In the genomic region with DNA sequence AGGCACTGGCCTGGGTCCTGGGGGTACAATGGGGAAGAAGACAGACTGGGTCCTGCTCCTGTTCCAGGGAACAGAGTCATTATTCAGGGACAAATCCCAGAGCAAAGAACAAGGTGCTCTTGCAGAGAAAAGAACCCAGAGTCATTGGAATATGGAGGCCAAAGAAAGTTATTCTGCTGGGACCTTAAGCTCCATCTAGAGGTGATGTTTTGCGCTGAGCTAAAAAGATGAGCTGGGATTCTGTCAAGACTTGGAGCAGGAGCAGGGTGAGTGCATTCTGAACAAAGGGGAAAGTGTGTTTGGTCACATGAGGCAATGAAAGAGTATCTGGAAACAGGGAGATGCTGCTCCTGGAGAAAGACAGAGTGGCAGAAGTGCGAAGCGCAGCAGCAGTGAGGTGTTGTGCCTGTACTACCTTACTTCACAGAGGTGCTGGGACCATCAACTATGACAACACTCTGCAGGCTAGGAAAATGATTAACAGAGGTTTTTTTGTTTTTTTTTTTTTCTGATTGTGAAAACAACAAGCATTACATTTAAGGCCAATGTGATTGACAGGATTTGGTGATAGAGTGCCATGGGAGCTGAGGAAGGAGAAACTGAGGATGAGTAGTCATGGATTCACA, we compare ENCODE assay signal across 10 cellular contexts.
A peak's percentile ranks its signal among the peaks of the same experiment; 100 is the strongest.
DNase-seq lines count a peak whose midpoint lies in the region; ATAC-seq lines count a peak whose summit lies in the region.
"Had no signal": no experiment of that assay in that cellular context is flagged by ENCODE, and none has a peak within 500 bp of the region (broad histone marks: within the 10 kb centered on the region; RNA-seq: fewer than 3 reads in every experiment).

No MANE protein-coding gene starts in this region.

- ATAC-seq in left lobe of liver (peak; percentile 87), HG03571 (IDR thresholded peaks at IDR 0.05; ENCODE audit: unreplicated experiment) (no peak), GM19035 (IDR thresholded peaks at IDR 0.05; ENCODE audit: unreplicated experiment) (no peak), GM21723 (IDR thresholded peaks at IDR 0.05; ENCODE audit: unreplicated experiment) (no peak), GM21786 (IDR thresholded peaks at IDR 0.05; ENCODE audit: unreplicated experiment) (no peak)
- ATAC-seq: T-cell had no signal

- H3K36me3 Mint-ChIP-seq in activated T-helper 2 cell treated with anti-CD3 and anti-CD28 coated beads, Interferon-gamma antibody, Interleukin-2, Interleukin-4, amounts not matched to agents 10 μg/mL and 5 μg/mL and 100 μg/mL, durations not matched to agents 14 hours and 24 hours and 36 hours (ENCODE audit: low read depth), result peaks cover 69% of the 10 kb centered on the region
- H3K36me3 Mint-ChIP-seq: T-cell had no signal

- peaks cover 38% of the 10 kb centered on the region for H3K4me1 Mint-ChIP-seq in activated T-helper 2 cell treated with anti-CD3 and anti-CD28 coated beads, Interferon-gamma antibody, Interleukin-2, Interleukin-4, amounts not matched to agents 10 μg/mL and 5 μg/mL and 100 μg/mL, durations not matched to agents 14 hours and 24 hours and 36 hours (ENCODE audit: low read depth)

- no peaks in the 10 kb centered on the region for H3K27me3 Mint-ChIP-seq in activated T-helper 2 cell treated with anti-CD3 and anti-CD28 coated beads, Interferon-gamma antibody, Interleukin-2, Interleukin-4, amounts not matched to agents 10 μg/mL and 5 μg/mL and 100 μg/mL, durations not matched to agents 14 hours and 24 hours and 36 hours (ENCODE audit: low read depth)
- H3K27me3 Mint-ChIP-seq: T-cell had no signal

- H3K9me3 Mint-ChIP-seq in activated T-helper 2 cell treated with anti-CD3 and anti-CD28 coated beads, Interferon-gamma antibody, Interleukin-2, Interleukin-4, amounts not matched to agents 10 μg/mL and 5 μg/mL and 100 μg/mL, durations not matched to agents 14 hours and 24 hours and 36 hours, result peaks cover 11% of the 10 kb centered on the region
- H3K9me3 Mint-ChIP-seq: T-cell had no signal

- H3K4me3 Mint-ChIP-seq in activated T-helper 2 cell treated with anti-CD3 and anti-CD28 coated beads, Interferon-gamma antibody, Interleukin-2, Interleukin-4, amounts not matched to agents 10 μg/mL and 5 μg/mL and 100 μg/mL, durations not matched to agents 14 hours and 24 hours and 36 hours (ENCODE audit: low read depth), result no peak overlapping the region
- H3K4me3 Mint-ChIP-seq: T-cell had no signal

- H3K27ac Mint-ChIP-seq in activated T-helper 2 cell treated with anti-CD3 and anti-CD28 coated beads, Interferon-gamma antibody, Interleukin-2, Interleukin-4, amounts not matched to agents 10 μg/mL and 5 μg/mL and 100 μg/mL, durations not matched to agents 14 hours and 24 hours and 36 hours, result peak overlapping the region; percentile 19
- H3K27ac Mint-ChIP-seq: T-cell had no signal

- intact Hi-C loops in activated T-helper 2 cell treated with anti-CD3 and anti-CD28 coated beads, Interferon-gamma antibody, Interleukin-2, Interleukin-4, amounts not matched to agents 10 μg/mL and 5 μg/mL and 100 μg/mL, durations not matched to agents 14 hours and 24 hours and 36 hours (cut with micrococcal nuclease), result no loop called here

- DNase-seq in DMS53 treated with DMSO at 0.1 percent for 48 hours (lab: John Stamatoyannopoulos, UW; ENCODE audit: unreplicated experiment) (peak; percentile 1), HT-29 (ENCODE audit: low spot score) (peak; percentile 56), left lobe of liver (ENCODE audit: low spot score) (no peak)
- DNase-seq in activated T-helper 2 cell treated with anti-CD3 and anti-CD28 coated beads, Interferon-gamma antibody, Interleukin-2, Interleukin-4, amounts not matched to agents 10 μg/mL and 5 μg/mL and 100 μg/mL, durations not matched to agents 14 hours and 24 hours and 36 hours (ENCODE audit: low spot score), result no peak
- DNase-seq: cortex of kidney, T-cell had no signal

Comparison
In these comparisons a context has a peak if more than half of its experiments do, and no peak if none do; other contexts are left out.
1. DNase-seq: peak in DMS53 treated with DMSO at 0.1 percent for 48 hours (single experiment) and HT-29 (single experiment); none in activated T-helper 2 cell treated with anti-CD3 and anti-CD28 coated beads, Interferon-gamma antibody, Interleukin-2, Interleukin-4, amounts not matched to agents 10 μg/mL and 5 μg/mL and 100 μg/mL, durations not matched to agents 14 hours and 24 hours and 36 hours (single experiment) and left lobe of liver (single experiment).